Comparison of ENCODE assay signal across 17 cellular contexts in genomic region chr4:53522334-53522733, GRCh38.
"Had no signal": no experiment of that assay in that cellular context is flagged by ENCODE, and none has a peak within 500 bp of the region (broad histone marks: within the 10 kb centered on the region; RNA-seq: fewer than 3 reads in every experiment).

No MANE protein-coding gene starts in this region.

- H3K36me3 ChIP-seq: left ventricle myocardium inferior, lower lobe of right lung, neural progenitor cell, ovary, stomach, thoracic aorta, transverse colon had no signal

- H3K4me1 ChIP-seq: foreskin keratinocyte, lower lobe of right lung had no signal

- H3K27ac ChIP-seq: coronary artery, foreskin keratinocyte, left ventricle myocardium inferior, lower lobe of right lung, neural progenitor cell, ovary, stomach, thoracic aorta, transverse colon had no signal

- H3K27me3 ChIP-seq: neural progenitor cell, ovary, stomach, transverse colon had no signal

- H3K9me3 ChIP-seq: left ventricle myocardium inferior, lower lobe of right lung, ovary, stomach, thoracic aorta, transverse colon had no signal

- DNase-seq: effector CD8-positive, alpha-beta T cell; foreskin keratinocyte; immature natural killer cell; left ventricle myocardium inferior; lower lobe of right lung; nucleus accumbens; ovary; right cardiac atrium; small intestine; stimulated activated CD4-positive, alpha-beta T cell treated with anti-CD3 and anti-CD28 coated beads, Interleukin-12 subunit alpha, Interleukin-12 subunit beta, amount 100 ng/mL, for 4 hours; stimulated activated naive CD4-positive, alpha-beta T cell; stomach; substantia nigra; transverse colon had no signal

- H3K4me3 ChIP-seq: coronary artery, left ventricle myocardium inferior, lower lobe of right lung, neural progenitor cell, ovary, stomach, thoracic aorta, transverse colon had no signal
